24 cellular contexts compared by ENCODE assay signal in the genomic region with DNA sequence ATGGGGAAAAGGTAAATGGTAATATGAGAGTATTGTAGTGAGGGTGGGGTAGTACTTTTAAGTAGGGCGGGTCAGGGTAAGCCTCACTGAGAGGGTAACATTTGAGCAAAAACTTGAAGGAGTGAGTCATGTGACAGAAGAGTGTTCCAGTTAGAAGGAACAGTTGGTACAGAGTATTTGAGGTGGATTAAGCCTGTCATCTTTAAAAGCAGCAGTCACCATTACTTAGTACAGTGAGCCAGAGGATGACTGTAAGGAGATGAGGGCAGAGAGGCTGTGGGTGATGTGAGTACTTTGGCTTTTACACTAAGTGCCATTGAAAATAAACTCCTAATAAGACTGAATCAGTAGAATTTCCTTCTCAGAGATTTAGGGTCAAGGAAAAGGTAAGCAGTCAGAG. TPM values are rescaled to one million over a fixed set of nuclear protein-coding genes. Genes with fewer than 3 reads are reported as not detected.
DNase-seq lines count a peak whose midpoint lies in the region; ATAC-seq, FAIRE-seq and TF ChIP-seq lines count a peak whose summit lies in the region.
"Had no signal": no experiment of that assay in that cellular context is flagged by ENCODE, and none has a peak within 500 bp of the region (broad histone marks: within the 10 kb centered on the region; RNA-seq: fewer than 3 reads in every experiment).

No MANE protein-coding gene starts in this region.

- no peak overlapping the region for H3K4me3 ChIP-seq in upper lobe of left lung
- H3K4me3 ChIP-seq: stomach had no signal

- no peaks in the 10 kb centered on the region for H3K9me3 ChIP-seq in upper lobe of left lung
- H3K9me3 ChIP-seq: stomach had no signal

- H3K4me1 ChIP-seq in upper lobe of left lung: peaks cover 0 to 6% (median 3%) of the 10 kb centered on the region in 4 donors

- TF ChIP-seq CTCF in upper lobe of left lung (IDR thresholded peaks at IDR 0.05) (no peak), GM10266 (IDR thresholded peaks at IDR 0.05; ENCODE audit: control insufficient read depth, insufficient read depth, low read depth, missing control alignments) (no peak)

- H3K27me3 ChIP-seq in upper lobe of left lung: no peaks in the 10 kb centered on the region
- H3K27me3 ChIP-seq: stomach had no signal

- no peak for TF ChIP-seq POLR2A in upper lobe of left lung (IDR thresholded peaks at IDR 0.05)

- no peak for DNase-seq in activated naive CD8-positive, alpha-beta T cell treated with anti-CD3 and anti-CD28 coated beads, Interleukin-2, amount 50 U/mL, for 24 hours
- no peak for DNase-seq in activated naive CD8-positive, alpha-beta T cell treated with anti-CD3 and anti-CD28 coated beads for 36 hours
- DNase-seq in amniotic epithelial cell (ENCODE audit: low read depth) (peak; percentile 68), iris pigment epithelial cell (ENCODE audit: low read depth) (peak; percentile 34), upper lobe of left lung (no peak), GM10266 (ENCODE audit: extremely low spot score) (no peak), occipital lobe (lab: John Stamatoyannopoulos, UW) (no peak), RCC 7860 (ENCODE audit: low spot score) (no peak)
- DNase-seq: ACHN; activated CD8-positive, alpha-beta T cell treated with anti-CD3 and anti-CD28 coated beads for 36 hours; amygdala; CD4-positive, alpha-beta T cell; cerebellar nuclear complex; DND-41; effector CD8-positive, alpha-beta T cell; GOT3; left colon; NCI-H1417 treated with DMSO at 0.1 percent for 48 hours; RPMI8226; stimulated activated CD4-positive, alpha-beta T cell treated with anti-CD3 and anti-CD28 coated beads, Interleukin-2, amount 100 ng/mL, for 24 hours; stomach had no signal

- no peak overlapping the region for H3K4me3 Mint-ChIP-seq in activated naive CD8-positive, alpha-beta T cell treated with anti-CD3 and anti-CD28 coated beads, Interleukin-2, amount 50 U/mL, for 24 hours
- no peak overlapping the region for H3K4me3 Mint-ChIP-seq in activated naive CD8-positive, alpha-beta T cell treated with anti-CD3 and anti-CD28 coated beads for 36 hours
- H3K4me3 Mint-ChIP-seq: activated CD8-positive, alpha-beta T cell treated with anti-CD3 and anti-CD28 coated beads for 36 hours; CD4-positive, alpha-beta T cell; type B pancreatic cell had no signal

- no peaks in the 10 kb centered on the region for H3K27me3 Mint-ChIP-seq in activated naive CD8-positive, alpha-beta T cell treated with anti-CD3 and anti-CD28 coated beads, Interleukin-2, amount 50 U/mL, for 24 hours
- no peaks in the 10 kb centered on the region for H3K27me3 Mint-ChIP-seq in activated naive CD8-positive, alpha-beta T cell treated with anti-CD3 and anti-CD28 coated beads for 36 hours
- H3K27me3 Mint-ChIP-seq: activated CD8-positive, alpha-beta T cell treated with anti-CD3 and anti-CD28 coated beads for 36 hours; CD4-positive, alpha-beta T cell; type B pancreatic cell had no signal

- no peak overlapping the region for H3K27ac ChIP-seq in upper lobe of left lung
- H3K27ac ChIP-seq: VCaP had no signal

- no peak for ATAC-seq in activated naive CD8-positive, alpha-beta T cell treated with anti-CD3 and anti-CD28 coated beads, Interleukin-2, amount 50 U/mL, for 24 hours
- ATAC-seq in upper lobe of left lung (ENCODE audit: low FRiP score in 2 of 2): peak; percentile 21 to 49
- ATAC-seq: activated CD8-positive, alpha-beta T cell treated with anti-CD3 and anti-CD28 coated beads for 36 hours; left colon; sciatic nerve had no signal

- H3K27ac Mint-ChIP-seq in activated naive CD8-positive, alpha-beta T cell treated with anti-CD3 and anti-CD28 coated beads, Interleukin-2, amount 50 U/mL, for 24 hours: peak overlapping the region; percentile 10
- H3K27ac Mint-ChIP-seq in activated naive CD8-positive, alpha-beta T cell treated with anti-CD3 and anti-CD28 coated beads for 36 hours: no peak overlapping the region
- H3K27ac Mint-ChIP-seq: activated CD8-positive, alpha-beta T cell treated with anti-CD3 and anti-CD28 coated beads for 36 hours; CD4-positive, alpha-beta T cell; type B pancreatic cell had no signal

- FAIRE-seq in RCC 7860 (lab: Jason Lieb, UNC): no peak

- H3K36me3 Mint-ChIP-seq in activated naive CD8-positive, alpha-beta T cell treated with anti-CD3 and anti-CD28 coated beads, Interleukin-2, amount 50 U/mL, for 24 hours (ENCODE audit: low read depth): peaks cover 23% of the 10 kb centered on the region
- H3K36me3 Mint-ChIP-seq in activated naive CD8-positive, alpha-beta T cell treated with anti-CD3 and anti-CD28 coated beads for 36 hours: peaks cover 18% of the 10 kb centered on the region

- 75 to 86% methylated on average over 1 of the region's 1 CpG for WGBS in upper lobe of left lung, 2 donors

- H3K4me1 Mint-ChIP-seq in activated naive CD8-positive, alpha-beta T cell treated with anti-CD3 and anti-CD28 coated beads, Interleukin-2, amount 50 U/mL, for 24 hours: peaks cover 9% of the 10 kb centered on the region
- H3K4me1 Mint-ChIP-seq in activated naive CD8-positive, alpha-beta T cell treated with anti-CD3 and anti-CD28 coated beads for 36 hours: peaks cover 6% of the 10 kb centered on the region

- TF ChIP-seq EP300 in upper lobe of left lung (IDR thresholded peaks at IDR 0.05): peak in 1 of 4 donors; percentile 42

- H3K9me3 Mint-ChIP-seq in activated naive CD8-positive, alpha-beta T cell treated with anti-CD3 and anti-CD28 coated beads, Interleukin-2, amount 50 U/mL, for 24 hours: no peaks in the 10 kb centered on the region
- H3K9me3 Mint-ChIP-seq in activated naive CD8-positive, alpha-beta T cell treated with anti-CD3 and anti-CD28 coated beads for 36 hours: no peaks in the 10 kb centered on the region
- H3K9me3 Mint-ChIP-seq: activated CD8-positive, alpha-beta T cell treated with anti-CD3 and anti-CD28 coated beads for 36 hours; CD4-positive, alpha-beta T cell; type B pancreatic cell had no signal

- H3K36me3 ChIP-seq in upper lobe of left lung: peaks cover 3 to 33% (median 27%) of the 10 kb centered on the region in 4 donors

RNA-seq across cellular contexts. Expression of gene UBAP1, which starts 54.8 kb away (rescaled TPM):
- 10 to 100 TPM; 36.8 to 37.1 TPM for total RNA-seq in activated naive CD8-positive, alpha-beta T cell treated with anti-CD3 and anti-CD28 coated beads for 36 hours
- total RNA-seq in upper lobe of left lung (10 to 100 TPM; 37.7 to 62.2 (median 48.1) TPM), occipital lobe (21.1 TPM)

Comparison
In these comparisons a context has a peak if more than half of its experiments do, and no peak if none do; other contexts are left out.
1. DNase-seq: peak in amniotic epithelial cell (single experiment) and iris pigment epithelial cell (single experiment); none in activated naive CD8-positive, alpha-beta T cell treated with anti-CD3 and anti-CD28 coated beads, Interleukin-2, amount 50 U/mL, for 24 hours (single experiment), activated naive CD8-positive, alpha-beta T cell treated with anti-CD3 and anti-CD28 coated beads for 36 hours (single experiment), upper lobe of left lung (0 of 2), GM10266 (single experiment), occipital lobe (single experiment) and RCC 7860 (single experiment).